1 cellular context compared by ENCODE assay signal in the genomic region with DNA sequence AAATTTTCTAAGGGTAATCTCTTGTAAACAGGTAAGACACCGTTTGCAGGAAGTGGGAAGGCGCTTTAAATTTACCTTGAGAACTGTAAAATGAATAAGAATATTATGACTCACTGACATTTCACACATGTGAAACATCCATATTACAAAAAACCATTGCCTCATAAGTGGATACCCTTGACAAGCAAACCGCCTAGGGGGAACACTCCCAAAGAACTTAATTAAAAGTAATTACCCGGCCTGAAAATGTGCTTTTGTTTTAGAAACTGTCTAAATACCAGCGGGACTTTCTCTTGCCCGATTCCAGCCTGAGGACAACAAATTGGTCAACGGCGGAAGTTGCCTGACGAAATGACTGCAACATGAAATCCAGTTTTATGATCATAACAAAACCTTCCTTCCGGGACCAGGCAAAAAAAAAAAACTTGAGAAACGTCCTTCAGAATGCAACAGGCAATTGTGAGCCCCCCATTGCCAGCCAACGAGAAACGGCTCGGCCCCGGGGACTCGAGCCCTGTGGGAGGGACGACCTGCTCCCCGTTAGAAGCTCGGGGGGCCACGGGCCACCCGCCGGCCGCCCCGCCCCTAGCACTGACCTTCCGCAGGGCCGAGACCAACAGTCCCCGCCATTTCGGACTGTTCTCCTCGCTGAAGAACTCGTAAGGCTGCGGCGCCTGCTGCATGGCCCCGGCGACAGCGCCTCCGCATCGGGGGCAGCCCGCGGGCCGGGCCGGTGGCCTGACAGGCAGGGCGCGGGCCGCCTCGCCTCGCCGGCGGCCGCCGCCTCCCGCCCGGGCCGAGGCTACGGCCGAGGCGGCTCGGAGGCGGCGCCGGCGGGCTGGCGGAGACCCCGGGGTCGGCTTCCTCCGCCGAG.
A peak's percentile ranks its signal among the peaks of the same experiment; 100 is the strongest.
TF ChIP-seq lines count a peak whose summit lies in the region.

No MANE protein-coding gene starts in this region.

TF ChIP-seq in H1, 55 proteins besides CTCF, POLR2A, EP300 and RAD21:
- TF ChIP-seq, protein P1, sequence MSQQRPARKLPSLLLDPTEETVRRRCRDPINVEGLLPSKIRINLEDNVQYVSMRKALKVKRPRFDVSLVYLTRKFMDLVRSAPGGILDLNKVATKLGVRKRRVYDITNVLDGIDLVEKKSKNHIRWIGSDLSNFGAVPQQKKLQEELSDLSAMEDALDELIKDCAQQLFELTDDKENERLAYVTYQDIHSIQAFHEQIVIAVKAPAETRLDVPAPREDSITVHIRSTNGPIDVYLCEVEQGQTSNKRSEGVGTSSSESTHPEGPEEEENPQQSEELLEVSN (IDR thresholded peaks at IDR 0.05) = no peak
- TF ChIP-seq SIN3A (conservative IDR thresholded peaks at IDR 0.05 in 1 of 2, IDR thresholded peaks at IDR 0.05 in 1 of 2; ENCODE audit: low read depth in 1 of 2, low read length in 2 of 2) (peak in 1 of 2 experiments; percentile 0; a peak in 1 of 4 replicates), ASH2L (IDR thresholded peaks at IDR 0.05; ENCODE audit: low read length) (peak; percentile 72), KDM4A (IDR thresholded peaks at IDR 0.05; ENCODE audit: low read depth, low read length, severe bottlenecking) (peak; percentile 87)
